In the genomic region with DNA sequence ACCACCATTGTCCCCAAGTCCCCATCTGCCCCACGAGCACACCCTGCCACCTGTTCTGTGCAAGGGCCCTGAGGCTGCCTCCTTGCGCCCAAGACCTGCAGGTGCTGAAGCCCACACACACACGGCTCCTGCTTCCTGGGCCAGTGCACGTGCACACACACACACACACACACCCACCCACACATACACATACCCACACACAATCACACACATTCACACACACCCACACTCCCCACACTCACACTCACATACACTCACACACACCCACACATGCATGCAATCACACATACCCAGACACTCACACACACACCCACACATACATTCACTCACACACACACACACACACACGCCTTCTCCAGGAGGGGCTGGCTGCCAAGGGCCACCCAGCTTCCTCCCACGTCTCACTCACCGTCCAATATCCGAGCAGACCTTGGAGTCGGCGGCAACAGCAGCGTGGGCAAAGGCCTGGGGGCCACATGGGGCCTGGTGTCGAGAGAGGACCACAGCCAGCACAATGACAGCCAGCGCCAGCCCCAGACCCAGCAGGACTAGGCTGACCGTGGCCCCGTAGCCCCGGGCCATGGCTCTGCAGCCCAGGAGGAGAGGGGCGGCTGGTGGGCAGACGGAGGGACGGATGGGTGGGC, we compare ENCODE assay signal across 8 cellular contexts. TPM values are rescaled to one million over a fixed set of nuclear protein-coding genes. Genes with fewer than 3 reads are reported as not detected.
DNase-seq lines count a peak whose midpoint lies in the region; ATAC-seq, FAIRE-seq and TF ChIP-seq lines count a peak whose summit lies in the region.

No MANE protein-coding gene starts in this region.

- H3K9me3 ChIP-seq in endothelial cell of umbilical vein (replicated peaks; ENCODE audit: control insufficient read depth, insufficient read depth, low read length) = no peaks in the 10 kb centered on the region

- no peak for TF ChIP-seq POLR2A in endothelial cell of umbilical vein (IDR thresholded peaks at IDR 0.05; ENCODE audit: low read depth, low read length)

- H2AFZ ChIP-seq in endothelial cell of umbilical vein (ENCODE audit: low read depth, low read length) = no peak overlapping the region

- H3K36me3 ChIP-seq in endothelial cell of umbilical vein (ENCODE audit: control insufficient read depth in 2 of 2, extremely low read depth in 1 of 2, insufficient read depth in 2 of 2, low read length in 2 of 2) = no peaks in the 10 kb centered on the region

- no peaks in the 10 kb centered on the region for H4K20me1 ChIP-seq in endothelial cell of umbilical vein (replicated peaks; ENCODE audit: control insufficient read depth, extremely low read depth, insufficient read depth, low read length)

- H3K9me3 Mint-ChIP-seq in CD14-positive monocyte = no peaks in the 10 kb centered on the region

- intact Hi-C loops in CD14-positive monocyte (cut with micrococcal nuclease) = no loop called here
- intact Hi-C loops in endothelial cell of umbilical vein (cut with micrococcal nuclease) = loop anchor here (10.0 kb wide), 1 partner anchor 289 kb away; no protein-coding TSS in a partner anchor

- DNase-seq in CD14-positive monocyte (ENCODE audit: low spot score) (no peak), NCI-H226 (peak; percentile 22), endothelial cell of umbilical vein (ENCODE audit: low read depth, low spot score) (peak; percentile 56), omental fat pad (ENCODE audit: low spot score) (no peak)

- H3K36me3 Mint-ChIP-seq in CD14-positive monocyte = no peaks in the 10 kb centered on the region

- POLR2A ChIA-PET in endothelial cell of umbilical vein (lab: Charles Lee) = no interaction called here

- peak overlapping the region; percentile 27 to 79 for H3K4me3 Mint-ChIP-seq in CD14-positive monocyte

- peaks cover 55% of the 10 kb centered on the region for H3K4me1 Mint-ChIP-seq in CD14-positive monocyte

- BruUV-seq in endothelial cell of umbilical vein (replicated peaks; lab: Mats Ljungman, UMichigan) = TSS peak; percentile 39

- H3K27ac Mint-ChIP-seq in CD14-positive monocyte = peak overlapping the region in 4 of 7 donors; percentile 10 to 68 (median 20)

- H3K27ac ChIP-seq in endothelial cell of umbilical vein (ENCODE audit: insufficient read depth, low read depth, low read length) = peak overlapping the region; percentile 53

- H3K4me2 ChIP-seq in endothelial cell of umbilical vein (ENCODE audit: insufficient read depth, low read length) = peak overlapping the region; percentile 12

- ATAC-seq in omental fat pad (ENCODE audit: low FRiP score) (peak; percentile 55), HG03139 (IDR thresholded peaks at IDR 0.05; ENCODE audit: unreplicated experiment) (no peak), HG03457 (IDR thresholded peaks at IDR 0.05; ENCODE audit: unreplicated experiment) (no peak), HG03342 (IDR thresholded peaks at IDR 0.05; ENCODE audit: unreplicated experiment) (no peak), GM18861 (IDR thresholded peaks at IDR 0.05; ENCODE audit: unreplicated experiment) (no peak)

- peak overlapping the region in 2 of 3 experiments; percentile 32 to 53 for H3K4me3 ChIP-seq in endothelial cell of umbilical vein (replicated peaks in 1 of 3; ENCODE audit: insufficient read depth in 1 of 3, low read depth in 1 of 3, low read length in 3 of 3)

- peaks cover 56% of the 10 kb centered on the region for H3K4me1 ChIP-seq in endothelial cell of umbilical vein (ENCODE audit: control insufficient read depth, extremely low read depth, insufficient read depth, low read length)

- H3K27me3 ChIP-seq in endothelial cell of umbilical vein (ENCODE audit: control insufficient read depth in 2 of 2, insufficient read depth in 2 of 2, low read length in 2 of 2) = no peaks in the 10 kb centered on the region

- dilution Hi-C loops in endothelial cell of umbilical vein (cut with MboI; ENCODE audit: extremely low pct_ligation_motif_present, low sequenced_read_pairs) = no loop called here

- no peak for TF ChIP-seq CTCF in CD14-positive monocyte (IDR thresholded peaks at IDR 0.05)
- TF ChIP-seq CTCF in endothelial cell of umbilical vein (IDR thresholded peaks at IDR 0.05; ENCODE audit: extremely low read depth in 1 of 2, insufficient read depth in 1 of 2, low read depth in 1 of 2, low read length in 2 of 2) = no peak
- no peak for TF ChIP-seq CTCF in omental fat pad (IDR thresholded peaks at IDR 0.05)

- FAIRE-seq in endothelial cell of umbilical vein (lab: Jason Lieb, UNC) = no peak

- H3K27me3 Mint-ChIP-seq in CD14-positive monocyte (ENCODE audit: low read depth in 3 of 3) = peaks cover 0 to 9% (median 4%) of the 10 kb centered on the region in 3 donors

- peaks cover 21% of the 10 kb centered on the region for H3K79me2 ChIP-seq in endothelial cell of umbilical vein (ENCODE audit: control insufficient read depth, insufficient read depth, low read length)

- no peaks in the 10 kb centered on the region for H3K9me1 ChIP-seq in endothelial cell of umbilical vein (replicated peaks; ENCODE audit: control insufficient read depth, extremely low read depth, insufficient read depth, low read length)

- CTCF ChIA-PET in endothelial cell of umbilical vein (lab: Charles Lee) = interaction anchor here (2.0 to 5.5 kb wide), 3 partner anchors 10 to 53 kb away, joined by 6 to 164 read pairs (median 7); no protein-coding TSS in a partner anchor

- H3K9ac ChIP-seq in endothelial cell of umbilical vein (replicated peaks; ENCODE audit: extremely low read depth, insufficient read depth, low read length) = no peak overlapping the region

TF ChIP-seq in endothelial cell of umbilical vein, 7 proteins besides CTCF, POLR2A, EP300 and RAD21:
- TF ChIP-seq POLR2AphosphoS5 (IDR thresholded peaks at IDR 0.05; ENCODE audit: insufficient read depth, low read depth, low read length) = no peak
- TF ChIP-seq GATA2 (IDR thresholded peaks at IDR 0.05; ENCODE audit: insufficient read depth, insufficient read length, low read depth, low read length) = no peak
- TF ChIP-seq MAX (IDR thresholded peaks at IDR 0.05; ENCODE audit: insufficient read depth, insufficient read length) = no peak
- TF ChIP-seq JUN (IDR thresholded peaks at IDR 0.05; ENCODE audit: borderline replicate concordance, insufficient read depth, insufficient read length, low read depth) = no peak

RNA-seq across cellular contexts. Expression of gene GGT5, which starts 0.6 kb away (rescaled TPM):
- polyA plus RNA-seq in CD14-positive monocyte = under 1 TPM in 1 of 2 donors, not detected in 1; 0.26 TPM
- total RNA-seq in endothelial cell of umbilical vein = 35.1 and 45.9 TPM in 2 replicates
- 293 and 501 TPM in 2 replicates for polyA plus RNA-seq in endothelial cell of umbilical vein
- polyA plus RNA-seq in endothelial cell of umbilical vein (2011; cell fraction: cytosol; rRNA removed) = 87.8 and 97.1 TPM in 2 replicates
- 197 and 275 TPM in 2 replicates for polyA plus RNA-seq in endothelial cell of umbilical vein (2011; cell fraction: nucleus; rRNA removed)
- 84.1 and 102 TPM in 2 replicates for polyA plus RNA-seq in endothelial cell of umbilical vein (2012)
- 197 and 218 TPM in 2 replicates for polyA minus RNA-seq in endothelial cell of umbilical vein
- not detected for polyA minus RNA-seq in endothelial cell of umbilical vein (2011; cell fraction: cytosol; rRNA and poly(A)+ RNA removed)
- 68.1 and 104 TPM in 2 replicates for polyA minus RNA-seq in endothelial cell of umbilical vein (2011; cell fraction: nucleus; rRNA and poly(A)+ RNA removed)
- 10 to 100 TPM; 45.4 to 70.6 (median 51.0) TPM for total RNA-seq in omental fat pad

RNA-seq across cellular contexts. Expression of gene SPECC1L, which starts 26.4 kb away (rescaled TPM):
- polyA plus RNA-seq in CD14-positive monocyte (1 to 10 TPM; 2.5 to 4.9 TPM), endothelial cell of umbilical vein (18.8 and 22.8 TPM in 2 replicates)
- total RNA-seq in endothelial cell of umbilical vein (63.2 and 79.3 TPM in 2 replicates), omental fat pad (10 to 100 TPM; 31.3 to 44.9 (median 35.6) TPM)
- 25.7 and 26.4 TPM in 2 replicates for polyA plus RNA-seq in endothelial cell of umbilical vein (2011; cell fraction: cytosol; rRNA removed)
- 52.7 and 57.4 TPM in 2 replicates for polyA plus RNA-seq in endothelial cell of umbilical vein (2011; cell fraction: nucleus; rRNA removed)
- polyA plus RNA-seq in endothelial cell of umbilical vein (2012) = 29.0 and 36.1 TPM in 2 replicates
- 51.1 and 60.3 TPM in 2 replicates for polyA minus RNA-seq in endothelial cell of umbilical vein
- 15.2 TPM for polyA minus RNA-seq in endothelial cell of umbilical vein (2011; cell fraction: cytosol; rRNA and poly(A)+ RNA removed)
- 55.3 and 60.1 TPM in 2 replicates for polyA minus RNA-seq in endothelial cell of umbilical vein (2011; cell fraction: nucleus; rRNA and poly(A)+ RNA removed)

Comparison
In these comparisons a context has a peak if more than half of its experiments do, and no peak if none do; other contexts are left out.
1. DNase-seq: peak in NCI-H226 (single experiment) and endothelial cell of umbilical vein (single experiment); none in CD14-positive monocyte (single experiment) and omental fat pad (single experiment).